In genomic region chr2:217789003-217789735, GRCh38 we compare ENCODE assay signal across 8 cellular contexts.
DNase-seq lines count a peak whose midpoint lies in the region; ATAC-seq and TF ChIP-seq lines count a peak whose summit lies in the region.

No MANE protein-coding gene starts in this region.

- POLR2A ChIA-PET in WTC11 (lab: Charles Lee) = interaction anchor here (0.9 kb wide), 1 partner anchor 97 kb away, joined by 3 read pairs; no protein-coding TSS in a partner anchor

- H3K27ac Mint-ChIP-seq in WTC11 = no peak overlapping the region

- DNase-seq in NCI-H2107 treated with DMSO at 0.1 percent for 48 hours (lab: John Stamatoyannopoulos, UW; ENCODE audit: unreplicated experiment) (peak; percentile 34), WTC11 (ENCODE audit: low spot score) (peak; percentile 90), breast epithelium (ENCODE audit: low spot score in 2 of 2) (peak; percentile 67 to 84), iris pigment epithelial cell (ENCODE audit: low read depth) (peak; percentile 55), D341Med (ENCODE audit: low spot score) (no peak)
- peak; percentile 48 to 83 (median 57) for DNase-seq in stimulated activated CD4-positive, alpha-beta T cell treated with anti-CD3 and anti-CD28 coated beads, Interleukin-12 subunit alpha, Interleukin-12 subunit beta, amount 100 ng/mL, for 48 hours (ENCODE audit: low read depth in 2 of 3, low spot score in 1 of 3)

- CTCF ChIA-PET in WTC11 (lab: Charles Lee) = interaction anchor here (0.6 to 8.5 kb wide), 56 partner anchors 9 to 286 kb away, joined by 3 to 158 read pairs (median 5); partner anchors contain the start of gene RUFY4

- H3K4me1 ChIP-seq in BLaER1 (peaks cover 23% of the 10 kb centered on the region), breast epithelium (no peaks in the 10 kb centered on the region)

- peak overlapping the region; percentile 77 for H3K9ac ChIP-seq in BLaER1

- peak; percentile 53 for ATAC-seq in GM21737 (IDR thresholded peaks at IDR 0.05; ENCODE audit: unreplicated experiment)
- peak; percentile 64 for ATAC-seq in WTC11

- peak overlapping the region; percentile 68 for H3K4me3 ChIP-seq in BLaER1
- peak overlapping the region in 2 of 3 donors; percentile 5 to 18 for H3K4me3 ChIP-seq in breast epithelium

- no peaks in the 10 kb centered on the region for H3K9me3 ChIP-seq in BLaER1
- H3K9me3 ChIP-seq in breast epithelium = no peaks in the 10 kb centered on the region

- H3K36me3 ChIP-seq in BLaER1 (no peaks in the 10 kb centered on the region; the same call in 1 of the 2 replicates), breast epithelium (no peaks in the 10 kb centered on the region)

- H3K27ac ChIP-seq in BLaER1 (peak overlapping the region; percentile 64; the same call in 1 of the 2 replicates), breast epithelium (peak overlapping the region in 1 of 2 donors; percentile 64)

- H3K4me2 ChIP-seq in BLaER1 = peak overlapping the region; percentile 97

- intact Hi-C loops in breast epithelium (cut with DNase I; ENCODE audit: low total_unique reads) = loop anchor here (5.0 to 10.0 kb wide), 2 partner anchors 103 to 236 kb away; no protein-coding TSS in a partner anchor

- H3K4me1 Mint-ChIP-seq in WTC11 = peaks cover 15% of the 10 kb centered on the region

- H3K4me3 Mint-ChIP-seq in WTC11 = peak overlapping the region; percentile 48

- H3K9me3 Mint-ChIP-seq in WTC11 = peaks cover 17% of the 10 kb centered on the region

- H3K27me3 Mint-ChIP-seq in WTC11 (ENCODE audit: low read depth) = peaks cover 15% of the 10 kb centered on the region

- H3K27me3 ChIP-seq in BLaER1 = no peaks in the 10 kb centered on the region
- H3K27me3 ChIP-seq in breast epithelium = no peaks in the 10 kb centered on the region

- peaks cover 16% of the 10 kb centered on the region for H3K36me3 Mint-ChIP-seq in WTC11

- TF ChIP-seq CTCF in WTC11 (IDR thresholded peaks at IDR 0.05) (peak; percentile 98), breast epithelium (IDR thresholded peaks at IDR 0.05) (peak; percentile 97 to 99 (median 99))

- no peak for TF ChIP-seq POLR2A in breast epithelium (IDR thresholded peaks at IDR 0.05)

- no peaks in the 10 kb centered on the region for H4K20me1 ChIP-seq in BLaER1

TF ChIP-seq in WTC11, 78 proteins besides CTCF, POLR2A, EP300 and RAD21:
- TF ChIP-seq ELF4 (CRISPR knock-in tag; IDR thresholded peaks at IDR 0.05; ENCODE audit: low read depth) = no peak
- no peak for TF ChIP-seq ZNF281 (CRISPR knock-in tag; IDR thresholded peaks at IDR 0.05)
- TF ChIP-seq ZNF263 (CRISPR knock-in tag; IDR thresholded peaks at IDR 0.05; ENCODE audit: low read depth) = peak; percentile 52; the same call in 1 of the 2 replicates
- no peak for TF ChIP-seq TEAD1 (CRISPR knock-in tag; IDR thresholded peaks at IDR 0.05)
- TF ChIP-seq NR3C1 (CRISPR knock-in tag; conservative IDR thresholded peaks at IDR 0.05; ENCODE audit: low read depth) = no peak
- no peak for TF ChIP-seq ZNF671 (CRISPR knock-in tag; IDR thresholded peaks at IDR 0.05)
